In the genomic region with DNA sequence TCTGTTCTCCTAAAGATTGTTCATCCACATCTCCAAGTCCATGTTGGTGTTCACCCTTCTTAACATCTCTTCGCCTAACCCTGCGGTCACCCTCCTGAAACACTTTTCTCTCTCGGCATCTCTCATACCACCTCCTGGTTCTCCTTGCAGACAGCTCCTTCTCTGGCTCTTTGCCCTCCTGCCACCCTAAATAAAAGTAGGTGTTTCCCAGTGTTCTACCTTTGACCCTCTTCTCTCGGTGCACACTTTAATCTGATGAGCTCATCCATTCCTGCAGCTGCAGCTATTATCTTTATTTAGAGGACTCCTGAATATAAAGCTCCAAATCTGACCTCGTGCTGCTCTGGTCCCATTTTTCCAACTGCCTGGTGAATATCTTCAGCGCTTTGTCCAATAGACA, we compare ENCODE assay signal across 1 cellular context.
TF ChIP-seq lines count a peak whose summit lies in the region.

No MANE protein-coding gene starts in this region.

TF ChIP-seq in H1, 55 proteins besides CTCF, POLR2A, EP300 and RAD21:
- TF ChIP-seq GABPA (IDR thresholded peaks at IDR 0.05; ENCODE audit: borderline replicate concordance, insufficient read depth, low read length) (no peak), SRF (IDR thresholded peaks at IDR 0.05; ENCODE audit: low read depth, low read length) (no peak), TAF1 (IDR thresholded peaks at IDR 0.05; ENCODE audit: low read depth, low read length) (no peak)
- TF ChIP-seq, protein P1, sequence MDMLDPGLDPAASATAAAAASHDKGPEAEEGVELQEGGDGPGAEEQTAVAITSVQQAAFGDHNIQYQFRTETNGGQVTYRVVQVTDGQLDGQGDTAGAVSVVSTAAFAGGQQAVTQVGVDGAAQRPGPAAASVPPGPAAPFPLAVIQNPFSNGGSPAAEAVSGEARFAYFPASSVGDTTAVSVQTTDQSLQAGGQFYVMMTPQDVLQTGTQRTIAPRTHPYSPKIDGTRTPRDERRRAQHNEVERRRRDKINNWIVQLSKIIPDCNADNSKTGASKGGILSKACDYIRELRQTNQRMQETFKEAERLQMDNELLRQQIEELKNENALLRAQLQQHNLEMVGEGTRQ (IDR thresholded peaks at IDR 0.05; ENCODE audit: low read length) = no peak
